Comparison of ENCODE assay signal across 20 cellular contexts in the genomic region with DNA sequence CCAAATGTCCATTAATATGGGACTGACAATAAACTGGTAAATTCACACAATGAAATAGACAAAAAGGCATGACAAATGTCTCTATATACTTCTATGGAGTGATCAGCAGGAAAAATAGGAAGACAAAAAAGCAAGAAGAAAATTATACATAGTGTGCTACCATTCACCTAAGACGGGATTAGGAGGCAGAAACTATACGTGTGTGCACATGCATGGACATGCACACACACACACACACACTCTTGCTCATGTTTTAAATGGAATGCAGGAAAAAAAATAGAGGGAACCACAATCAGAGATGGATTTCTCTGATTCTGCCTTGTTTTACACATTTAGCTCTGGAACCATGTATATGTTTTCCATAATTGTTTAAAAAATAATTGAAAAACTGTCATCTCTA.
"Had no signal": no experiment of that assay in that cellular context is flagged by ENCODE, and none has a peak within 500 bp of the region (broad histone marks: within the 10 kb centered on the region; RNA-seq: fewer than 3 reads in every experiment).

No MANE protein-coding gene starts in this region.

- H3K4me3 Mint-ChIP-seq: naive thymus-derived CD8-positive, alpha-beta T cell; stimulated activated effector memory CD8-positive, alpha-beta T cell treated with anti-CD3 and anti-CD28 coated beads, Interleukin-12 subunit alpha, Interleukin-12 subunit beta, amount 100 ng/mL, for 72 hours; stimulated activated naive CD8-positive, alpha-beta T cell treated with anti-CD3 and anti-CD28 coated beads, Interleukin-15, Interleukin-2, amounts not matched to agents 100 ng/mL and 50 ng/mL, for 24 hours had no signal

- FAIRE-seq: frontal cortex had no signal

- DNase-seq: cortex of kidney; effector memory CD4-positive, alpha-beta T cell; erythroblast; heart left ventricle; hippocampal formation; kidney glomerular epithelial cell; mucosa of descending colon; naive thymus-derived CD8-positive, alpha-beta T cell; psoas muscle; retina; right lobe of liver; stimulated activated CD4-positive, alpha-beta T cell treated with anti-CD3 and anti-CD28 coated beads, Interleukin-4, amount 100 ng/mL, for 1 hour; stimulated activated CD8-positive, alpha-beta memory T cell treated with anti-CD3 and anti-CD28 coated beads, Interleukin-4, amount 100 ng/mL, for 48 hours; tibial artery; upper lobe of left lung had no signal

- H3K36me3 ChIP-seq: right lobe of liver had no signal

- H3K27ac Mint-ChIP-seq: stimulated activated effector memory CD8-positive, alpha-beta T cell treated with anti-CD3 and anti-CD28 coated beads, Interleukin-12 subunit alpha, Interleukin-12 subunit beta, amount 100 ng/mL, for 72 hours; stimulated activated naive CD8-positive, alpha-beta T cell treated with anti-CD3 and anti-CD28 coated beads, Interleukin-15, Interleukin-2, amounts not matched to agents 100 ng/mL and 50 ng/mL, for 24 hours had no signal

- H3K4me3 ChIP-seq: heart left ventricle, mucosa of descending colon, psoas muscle, right lobe of liver, tibial artery, upper lobe of left lung, vagina had no signal

- H3K27me3 ChIP-seq: heart left ventricle, neutrophil, right lobe of liver, tibial artery, upper lobe of left lung, vagina had no signal

- H3K4me1 ChIP-seq: psoas muscle, tibial artery, vagina had no signal

- H3K27me3 Mint-ChIP-seq: naive thymus-derived CD8-positive, alpha-beta T cell; stimulated activated naive CD8-positive, alpha-beta T cell treated with anti-CD3 and anti-CD28 coated beads, Interleukin-15, Interleukin-2, amounts not matched to agents 100 ng/mL and 50 ng/mL, for 24 hours had no signal

- H3K27ac ChIP-seq: heart left ventricle, neutrophil, psoas muscle, right lobe of liver, tibial artery, upper lobe of left lung, vagina had no signal

- H3K9me3 ChIP-seq: heart left ventricle, mucosa of descending colon, neutrophil, psoas muscle, right lobe of liver, tibial artery, upper lobe of left lung, vagina had no signal

- H3K36me3 Mint-ChIP-seq: stimulated activated effector memory CD8-positive, alpha-beta T cell treated with anti-CD3 and anti-CD28 coated beads, Interleukin-12 subunit alpha, Interleukin-12 subunit beta, amount 100 ng/mL, for 72 hours had no signal

- H3K9me3 Mint-ChIP-seq: naive thymus-derived CD8-positive, alpha-beta T cell; stimulated activated effector memory CD8-positive, alpha-beta T cell treated with anti-CD3 and anti-CD28 coated beads, Interleukin-12 subunit alpha, Interleukin-12 subunit beta, amount 100 ng/mL, for 72 hours; stimulated activated naive CD8-positive, alpha-beta T cell treated with anti-CD3 and anti-CD28 coated beads, Interleukin-15, Interleukin-2, amounts not matched to agents 100 ng/mL and 50 ng/mL, for 24 hours had no signal
